15 cellular contexts compared by ENCODE assay signal in the genomic region with DNA sequence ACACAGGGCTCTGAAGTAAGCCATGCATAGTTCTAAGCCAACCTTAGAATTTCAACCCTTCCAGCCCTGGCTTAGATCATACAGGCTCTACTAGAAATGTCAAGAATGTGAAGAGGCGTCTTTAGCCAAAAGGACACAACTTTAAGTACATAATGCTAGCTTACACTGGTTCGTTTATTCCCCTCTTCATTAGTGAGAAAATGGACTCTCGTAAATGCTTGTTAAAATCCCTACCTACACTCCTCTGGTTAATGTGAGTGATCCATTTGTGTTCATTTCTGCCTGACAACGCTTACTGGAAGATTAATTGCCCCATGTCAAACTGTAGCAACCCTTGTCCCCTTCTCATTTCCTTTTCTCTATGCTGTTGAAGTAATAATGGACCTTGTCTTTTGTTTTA.
DNase-seq lines count a peak whose midpoint lies in the region; ATAC-seq, FAIRE-seq and TF ChIP-seq lines count a peak whose summit lies in the region.
"Had no signal": no experiment of that assay in that cellular context is flagged by ENCODE, and none has a peak within 500 bp of the region (broad histone marks: within the 10 kb centered on the region; RNA-seq: fewer than 3 reads in every experiment).

No MANE protein-coding gene starts in this region.

- 57% methylated on average over 4 of the region's 4 CpGs for WGBS in mammary epithelial cell (ENCODE audit: low coverage, missing lambda C conversion rate)

- H3K36me3 ChIP-seq in neural progenitor cell (no peaks in the 10 kb centered on the region), mammary epithelial cell (ENCODE audit: insufficient read depth, low read length) (no peaks in the 10 kb centered on the region)

- H3K27me3 Mint-ChIP-seq in neural progenitor cell (ENCODE audit: insufficient read depth, low read depth) = no peaks in the 10 kb centered on the region
- no peaks in the 10 kb centered on the region for H3K27me3 Mint-ChIP-seq in Calu3 (ENCODE audit: unreplicated experiment)
- no peaks in the 10 kb centered on the region for H3K27me3 Mint-ChIP-seq in activated T-cell treated with anti-CD3 and anti-CD28 coated beads, Interleukin-2, amount 50 U/mL, for 4 hours (ENCODE audit: low read depth)
- H3K27me3 Mint-ChIP-seq: activated CD4-positive, alpha-beta T cell treated with anti-CD3 and anti-CD28 coated beads for 36 hours had no signal

- CTCF ChIA-PET in mammary epithelial cell (lab: Charles Lee; ENCODE audit: low non-redundant PET) (no interaction called here), Calu3 (lab: Charles Lee) (no interaction called here)

- ATAC-seq in HG03139 (IDR thresholded peaks at IDR 0.05; ENCODE audit: unreplicated experiment) = no peak
- ATAC-seq in activated T-cell treated with anti-CD3 and anti-CD28 coated beads, Interleukin-2, amount 50 U/mL, for 4 hours = no peak
- ATAC-seq: activated CD4-positive, alpha-beta T cell treated with anti-CD3 and anti-CD28 coated beads for 36 hours; left lobe of liver had no signal

- H4K20me1 ChIP-seq in neural progenitor cell (ENCODE audit: low read depth) (no peaks in the 10 kb centered on the region), mammary epithelial cell (ENCODE audit: insufficient read depth, low read length) (no peaks in the 10 kb centered on the region)

- peak overlapping the region; percentile 91 for H3K27ac Mint-ChIP-seq in neural progenitor cell
- no peak overlapping the region for H3K27ac Mint-ChIP-seq in Calu3 (ENCODE audit: unreplicated experiment)
- H3K27ac Mint-ChIP-seq: activated CD4-positive, alpha-beta T cell treated with anti-CD3 and anti-CD28 coated beads for 36 hours; activated T-helper 1 cell treated with anti-CD3 and anti-CD28 coated beads, Interleukin-12 subunit alpha, Interleukin-12 subunit beta, Interleukin-2, Interleukin-4 antibody, amounts not matched to agents 30 ng/mL and 10 ng/mL and 1 ng/mL, durations not matched to agents 14 hours and 24 hours and 36 hours had no signal

- intact Hi-C loops in mammary epithelial cell (cut with micrococcal nuclease) (no loop called here), Calu3 (cut with micrococcal nuclease; ENCODE audit: unreplicated experiment) (loop anchor here (10.0 kb wide), 1 partner anchor 276 kb away; no protein-coding TSS in a partner anchor)

- H3K4me1 ChIP-seq in neural progenitor cell (peaks cover 39% of the 10 kb centered on the region), mammary epithelial cell (ENCODE audit: insufficient read depth, low read length) (no peaks in the 10 kb centered on the region)

- no peak overlapping the region for H3K9ac ChIP-seq in neural progenitor cell
- no peak overlapping the region for H3K9ac ChIP-seq in mammary epithelial cell (ENCODE audit: insufficient read depth, low read length)

- H3K9me3 ChIP-seq in neural progenitor cell (ENCODE audit: low read depth) (no peaks in the 10 kb centered on the region), mammary epithelial cell (replicated peaks; ENCODE audit: insufficient read depth, low read length) (no peaks in the 10 kb centered on the region)

- peak; percentile 100 for FAIRE-seq in G401.6 (lab: Jason Lieb, UNC)

- dilution Hi-C loops in mammary epithelial cell (cut with HindIII; ENCODE audit: low sequenced_read_pairs) = no loop called here

- H3K4me1 Mint-ChIP-seq in neural progenitor cell = peaks cover 86% of the 10 kb centered on the region
- H3K4me1 Mint-ChIP-seq in Calu3 (ENCODE audit: low read depth, unreplicated experiment) = peaks cover 12% of the 10 kb centered on the region
- peaks cover 17% of the 10 kb centered on the region for H3K4me1 Mint-ChIP-seq in activated T-cell treated with anti-CD3 and anti-CD28 coated beads, Interleukin-2, amount 50 U/mL, for 4 hours (ENCODE audit: low read depth)

- H3K79me2 ChIP-seq in neural progenitor cell (ENCODE audit: low read depth) (no peaks in the 10 kb centered on the region), mammary epithelial cell (ENCODE audit: insufficient read depth, low read length) (no peaks in the 10 kb centered on the region)

- BruUV-seq in mammary epithelial cell (replicated peaks; lab: Mats Ljungman, UMichigan) (no TSS peak), Calu3 (replicated peaks; lab: Mats Ljungman, UMichigan) (no TSS peak)

- peak; percentile 10 for DNase-seq in NCI-H2107 (lab: John Stamatoyannopoulos, UW)
- peak; percentile 95 for DNase-seq in cerebellar cortex (ENCODE audit: low spot score)
- peak; percentile 64 for DNase-seq in neural progenitor cell (ENCODE audit: low spot score)
- DNase-seq in mammary epithelial cell = no peak
- DNase-seq in Calu3 = no peak
- no peak for DNase-seq in activated T-cell treated with anti-CD3 and anti-CD28 coated beads, Interleukin-2, amount 50 U/mL, for 4 hours
- DNase-seq: activated CD4-positive, alpha-beta T cell treated with anti-CD3 and anti-CD28 coated beads for 36 hours; C1 segment of cervical spinal cord; effector CD8-positive, alpha-beta T cell; glutamatergic neuron; posterior cingulate gyrus had no signal

- H3K4me2 ChIP-seq in neural progenitor cell (peak overlapping the region; percentile 57), mammary epithelial cell (ENCODE audit: insufficient read depth, low read depth, low read length) (no peak overlapping the region)

- H3K4me3 Mint-ChIP-seq in neural progenitor cell (peak overlapping the region; percentile 2), Calu3 (ENCODE audit: low read depth, unreplicated experiment) (no peak overlapping the region)
- no peak overlapping the region for H3K4me3 Mint-ChIP-seq in activated T-cell treated with anti-CD3 and anti-CD28 coated beads, Interleukin-2, amount 50 U/mL, for 4 hours
- H3K4me3 Mint-ChIP-seq: activated CD4-positive, alpha-beta T cell treated with anti-CD3 and anti-CD28 coated beads for 36 hours; activated T-helper 1 cell treated with anti-CD3 and anti-CD28 coated beads, Interleukin-12 subunit alpha, Interleukin-12 subunit beta, Interleukin-2, Interleukin-4 antibody, amounts not matched to agents 30 ng/mL and 10 ng/mL and 1 ng/mL, durations not matched to agents 14 hours and 24 hours and 36 hours had no signal

- peaks cover 18% of the 10 kb centered on the region for H3F3A ChIP-seq in neural progenitor cell (ENCODE audit: low read depth)

- H3K36me3 Mint-ChIP-seq in neural progenitor cell (no peaks in the 10 kb centered on the region), Calu3 (ENCODE audit: insufficient read depth, unreplicated experiment) (no peaks in the 10 kb centered on the region)
- H3K36me3 Mint-ChIP-seq in activated T-cell treated with anti-CD3 and anti-CD28 coated beads, Interleukin-2, amount 50 U/mL, for 4 hours (ENCODE audit: insufficient read depth) = peaks cover 4% of the 10 kb centered on the region

- in situ Hi-C loops in mammary epithelial cell (cut with MboI; ENCODE audit: low sequenced_read_pairs in 2 of 2) = no loop called here

- no peak overlapping the region for H2AFZ ChIP-seq in neural progenitor cell (replicated peaks)
- H2AFZ ChIP-seq in mammary epithelial cell (ENCODE audit: low read depth, low read length) = no peak overlapping the region

- H3K27ac ChIP-seq in neural progenitor cell = peak overlapping the region; percentile 88
- H3K27ac ChIP-seq in mammary epithelial cell (ENCODE audit: insufficient read depth, low read depth, low read length) = no peak overlapping the region

- H3K9me3 Mint-ChIP-seq in neural progenitor cell (no peaks in the 10 kb centered on the region), Calu3 (ENCODE audit: low read depth, unreplicated experiment) (no peaks in the 10 kb centered on the region)
- no peaks in the 10 kb centered on the region for H3K9me3 Mint-ChIP-seq in activated T-cell treated with anti-CD3 and anti-CD28 coated beads, Interleukin-2, amount 50 U/mL, for 4 hours
- H3K9me3 Mint-ChIP-seq: activated T-helper 1 cell treated with anti-CD3 and anti-CD28 coated beads, Interleukin-12 subunit alpha, Interleukin-12 subunit beta, Interleukin-2, Interleukin-4 antibody, amounts not matched to agents 30 ng/mL and 10 ng/mL and 1 ng/mL, durations not matched to agents 14 hours and 24 hours and 36 hours had no signal

- H3K4me3 ChIP-seq in neural progenitor cell (no peak overlapping the region), mammary epithelial cell (replicated peaks in 1 of 3; ENCODE audit: insufficient read depth in 1 of 3, low read depth in 2 of 3, low read length in 3 of 3) (no peak overlapping the region)

- no peak for TF ChIP-seq CTCF in neural progenitor cell (IDR thresholded peaks at IDR 0.05)
- TF ChIP-seq CTCF in mammary epithelial cell (conservative IDR thresholded peaks at IDR 0.05 in 1 of 2, IDR thresholded peaks at IDR 0.05 in 1 of 2; ENCODE audit: extremely low read depth in 1 of 2, insufficient read depth in 1 of 2, low read depth in 1 of 2, low read length in 2 of 2) = no peak
- no peak for TF ChIP-seq CTCF in Calu3 (IDR thresholded peaks at IDR 0.05; ENCODE audit: unreplicated experiment)

- H3K27me3 ChIP-seq in neural progenitor cell (no peaks in the 10 kb centered on the region), mammary epithelial cell (ENCODE audit: insufficient read depth, low read length) (no peaks in the 10 kb centered on the region)

Comparison
In these comparisons a context has a peak if more than half of its experiments do, and no peak if none do; other contexts are left out.
1. DNase-seq: peak in NCI-H2107 (single experiment), cerebellar cortex (single experiment) and neural progenitor cell (single experiment); none in mammary epithelial cell (single experiment), Calu3 (single experiment) and activated T-cell treated with anti-CD3 and anti-CD28 coated beads, Interleukin-2, amount 50 U/mL, for 4 hours (single experiment).